In genomic region chr10:100238429-100238828, GRCh38 we compare ENCODE assay signal across 29 cellular contexts.
"Had no signal": no experiment of that assay in that cellular context is flagged by ENCODE, and none has a peak within 500 bp of the region (broad histone marks: within the 10 kb centered on the region; RNA-seq: fewer than 3 reads in every experiment).

No MANE protein-coding gene starts in this region.

- H3K9me3 ChIP-seq: esophagus muscularis mucosa, heart left ventricle, ovary, upper lobe of left lung, vagina had no signal

- H3K27ac Mint-ChIP-seq: endodermal cell had no signal

- H3K36me3 ChIP-seq: ovary had no signal

- DNase-seq: activated CD4-positive, alpha-beta T cell treated with anti-CD3 and anti-CD28 coated beads, Interleukin-2, amount 50 U/mL, for 1 hour; activated CD4-positive, CD25-positive, alpha-beta regulatory T cell treated with anti-CD3 and anti-CD28 coated beads, Interleukin-2, amount 50 U/mL, for 72 hours; activated gamma-delta T cell treated with Interleukin-2 at 50 U/mL for 16 hours; activated naive CD4-positive, alpha-beta T cell treated with anti-CD3 and anti-CD28 coated beads, Interleukin-2, amount 50 U/mL, for 16 hours; activated T-cell treated with anti-CD3 and anti-CD28 coated beads for 4 hours; amygdala; cortex of kidney; endodermal cell; foreskin keratinocyte; heart left ventricle; hypothalamus; immature natural killer cell; kidney; left colon; midbrain; naive thymus-derived CD4-positive, alpha-beta T cell; ovary; stimulated activated CD4-positive, alpha-beta T cell treated with anti-CD3 and anti-CD28 coated beads, Interleukin-12 subunit alpha, Interleukin-12 subunit beta, amount 100 ng/mL, for 4 hours; stimulated activated CD4-positive, alpha-beta T cell treated with anti-CD3 and anti-CD28 coated beads, Interleukin-4, amount 100 ng/mL, for 1 hour; stimulated activated naive CD8-positive, alpha-beta T cell treated with anti-CD3 and anti-CD28 coated beads, Interleukin-15, amount 100 ng/mL, for 72 hours; substantia nigra; T-helper 2 cell; upper lobe of left lung had no signal

- H3K27me3 Mint-ChIP-seq: memory B cell; naive thymus-derived CD4-positive, alpha-beta T cell; progenitor cell of endocrine pancreas; stimulated activated naive CD8-positive, alpha-beta T cell treated with anti-CD3 and anti-CD28 coated beads, Interleukin-15, amount 100 ng/mL, for 72 hours had no signal

- H3K4me1 ChIP-seq: esophagus muscularis mucosa, foreskin keratinocyte, heart left ventricle, upper lobe of left lung, vagina had no signal

- H3K4me1 Mint-ChIP-seq: memory B cell; stimulated activated naive CD8-positive, alpha-beta T cell treated with anti-CD3 and anti-CD28 coated beads, Interleukin-15, amount 100 ng/mL, for 72 hours had no signal

- ATAC-seq: foreskin keratinocyte; heart left ventricle; left colon; naive thymus-derived CD4-positive, alpha-beta T cell; sciatic nerve; stimulated activated naive CD8-positive, alpha-beta T cell treated with anti-CD3 and anti-CD28 coated beads, Interleukin-15, amount 100 ng/mL, for 72 hours had no signal

- H3K4me3 ChIP-seq: esophagus muscularis mucosa, heart left ventricle, ovary, skin epidermis, upper lobe of left lung, vagina had no signal

- H3K4me3 Mint-ChIP-seq: endodermal cell; immature natural killer cell; memory B cell; naive thymus-derived CD4-positive, alpha-beta T cell; stimulated activated naive CD8-positive, alpha-beta T cell treated with anti-CD3 and anti-CD28 coated beads, Interleukin-15, amount 100 ng/mL, for 72 hours had no signal

- H3K27ac ChIP-seq: esophagus muscularis mucosa, foreskin keratinocyte, heart left ventricle, ovary, skin epidermis, upper lobe of left lung, vagina had no signal

- H3K27me3 ChIP-seq: esophagus muscularis mucosa, foreskin keratinocyte, heart left ventricle, ovary, upper lobe of left lung, vagina had no signal

- H3K9me3 Mint-ChIP-seq: endodermal cell; immature natural killer cell; memory B cell; naive thymus-derived CD4-positive, alpha-beta T cell; stimulated activated naive CD8-positive, alpha-beta T cell treated with anti-CD3 and anti-CD28 coated beads, Interleukin-15, amount 100 ng/mL, for 72 hours had no signal
